In the genomic region with DNA sequence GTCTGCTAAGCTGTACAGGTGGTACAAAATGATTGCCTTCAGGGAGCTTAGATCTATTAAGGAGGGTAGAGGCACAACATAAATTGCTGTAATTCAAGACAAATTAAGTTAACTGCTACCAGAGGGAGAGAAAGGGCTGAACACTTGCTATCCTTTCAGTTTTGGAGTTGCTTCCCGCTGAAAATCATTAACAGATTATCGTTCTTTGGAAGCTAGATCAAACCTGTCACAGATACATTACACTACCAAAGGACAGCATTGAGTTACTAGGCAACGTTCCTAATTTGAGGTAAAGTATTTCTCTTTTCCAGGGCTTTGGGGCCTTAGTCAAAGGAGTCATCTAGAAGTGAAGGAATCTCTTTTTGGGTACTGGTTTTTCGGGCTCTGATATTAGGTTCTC, we compare ENCODE assay signal across 1 cellular context.
TF ChIP-seq lines count a peak whose summit lies in the region.

No MANE protein-coding gene starts in this region.

TF ChIP-seq in HepG2, 621 proteins besides CTCF, POLR2A, EP300 and RAD21 (continued from another document):
- TF ChIP-seq, protein P1, sequence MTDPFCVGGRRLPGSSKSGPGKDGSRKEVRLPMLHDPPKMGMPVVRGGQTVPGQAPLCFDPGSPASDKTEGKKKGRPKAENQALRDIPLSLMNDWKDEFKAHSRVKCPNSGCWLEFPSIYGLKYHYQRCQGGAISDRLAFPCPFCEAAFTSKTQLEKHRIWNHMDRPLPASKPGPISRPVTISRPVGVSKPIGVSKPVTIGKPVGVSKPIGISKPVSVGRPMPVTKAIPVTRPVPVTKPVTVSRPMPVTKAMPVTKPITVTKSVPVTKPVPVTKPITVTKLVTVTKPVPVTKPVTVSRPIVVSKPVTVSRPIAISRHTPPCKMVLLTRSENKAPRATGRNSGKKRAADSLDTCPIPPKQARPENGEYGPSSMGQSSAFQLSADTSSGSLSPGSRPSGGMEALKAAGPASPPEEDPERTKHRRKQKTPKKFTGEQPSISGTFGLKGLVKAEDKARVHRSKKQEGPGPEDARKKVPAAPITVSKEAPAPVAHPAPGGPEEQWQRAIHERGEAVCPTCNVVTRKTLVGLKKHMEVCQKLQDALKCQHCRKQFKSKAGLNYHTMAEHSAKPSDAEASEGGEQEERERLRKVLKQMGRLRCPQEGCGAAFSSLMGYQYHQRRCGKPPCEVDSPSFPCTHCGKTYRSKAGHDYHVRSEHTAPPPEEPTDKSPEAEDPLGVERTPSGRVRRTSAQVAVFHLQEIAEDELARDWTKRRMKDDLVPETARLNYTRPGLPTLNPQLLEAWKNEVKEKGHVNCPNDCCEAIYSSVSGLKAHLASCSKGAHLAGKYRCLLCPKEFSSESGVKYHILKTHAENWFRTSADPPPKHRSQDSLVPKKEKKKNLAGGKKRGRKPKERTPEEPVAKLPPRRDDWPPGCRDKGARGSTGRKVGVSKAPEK (CRISPR knock-in tag; IDR thresholded peaks at IDR 0.05; ENCODE audit: borderline replicate concordance) = no peak
- TF ChIP-seq NR1H2 (CRISPR knock-in tag; IDR thresholded peaks at IDR 0.05; ENCODE audit: borderline replicate concordance, low read depth) = no peak
- TF ChIP-seq TARDBP (CRISPR knock-in tag; IDR thresholded peaks at IDR 0.05) = no peak
- no peak for TF ChIP-seq ZNF317 (CRISPR knock-in tag; IDR thresholded peaks at IDR 0.05)
- no peak for TF ChIP-seq PRPF4 (IDR thresholded peaks at IDR 0.05; ENCODE audit: low read depth, low read length, poor library complexity, severe bottlenecking)
- TF ChIP-seq, protein P2, sequence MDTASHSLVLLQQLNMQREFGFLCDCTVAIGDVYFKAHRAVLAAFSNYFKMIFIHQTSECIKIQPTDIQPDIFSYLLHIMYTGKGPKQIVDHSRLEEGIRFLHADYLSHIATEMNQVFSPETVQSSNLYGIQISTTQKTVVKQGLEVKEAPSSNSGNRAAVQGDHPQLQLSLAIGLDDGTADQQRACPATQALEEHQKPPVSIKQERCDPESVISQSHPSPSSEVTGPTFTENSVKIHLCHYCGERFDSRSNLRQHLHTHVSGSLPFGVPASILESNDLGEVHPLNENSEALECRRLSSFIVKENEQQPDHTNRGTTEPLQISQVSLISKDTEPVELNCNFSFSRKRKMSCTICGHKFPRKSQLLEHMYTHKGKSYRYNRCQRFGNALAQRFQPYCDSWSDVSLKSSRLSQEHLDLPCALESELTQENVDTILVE (CRISPR knock-in tag; IDR thresholded peaks at IDR 0.05) = no peak
- TF ChIP-seq MLLT10 (CRISPR knock-in tag; IDR thresholded peaks at IDR 0.05) = no peak
